In genomic region chr9:34190996-34191892, GRCh38 we compare ENCODE assay signal across 10 cellular contexts. TPM values are rescaled to one million over a fixed set of nuclear protein-coding genes. Genes with fewer than 3 reads are reported as not detected.
DNase-seq lines count a peak whose midpoint lies in the region; ATAC-seq and TF ChIP-seq lines count a peak whose summit lies in the region.
"Had no signal": no experiment of that assay in that cellular context is flagged by ENCODE, and none has a peak within 500 bp of the region (broad histone marks: within the 10 kb centered on the region; RNA-seq: fewer than 3 reads in every experiment).

No MANE protein-coding gene starts in this region.

- H3K27ac Mint-ChIP-seq in mesothelial cell of epicardium, result peak overlapping the region; percentile 89

- peaks cover 7% of the 10 kb centered on the region for H3K4me1 ChIP-seq in IMR-90 (ENCODE audit: control insufficient read depth, insufficient read depth, low read length)

- no peak overlapping the region for H2BK15ac ChIP-seq in IMR-90 (ENCODE audit: low read depth, low read length)

- no peaks in the 10 kb centered on the region for H3K36me3 ChIP-seq in IMR-90 (ENCODE audit: control insufficient read depth, insufficient read depth, low read length)

- H3K9me1 ChIP-seq in IMR-90 (ENCODE audit: insufficient read depth, low read length), result peaks cover 14% of the 10 kb centered on the region

- no peak overlapping the region for H3K9ac ChIP-seq in IMR-90 (ENCODE audit: low read depth, low read length)

- H3K14ac ChIP-seq in IMR-90 (replicated peaks; ENCODE audit: low read depth, low read length), result no peak overlapping the region

- DNase-seq in Caki2 (ENCODE audit: low read depth) (peak; percentile 54), IMR-90 (peak; percentile 34), astrocyte of the hippocampus (ENCODE audit: low read depth, low spot score) (peak; percentile 57), mesothelial cell of epicardium (ENCODE audit: low spot score in 2 of 2, unreplicated experiment in 2 of 2) (peak in 1 of 2 experiments; percentile 9), T-helper 9 cell (no peak), germinal center (ENCODE audit: low spot score) (no peak)
- no peak for DNase-seq in stimulated activated CD4-positive, alpha-beta T cell treated with anti-CD3 and anti-CD28 coated beads, Interleukin-4, amount 100 ng/mL, for 1 hour
- DNase-seq: spleen had no signal

- H4K5ac ChIP-seq in IMR-90 (ENCODE audit: low read depth, low read length), result no peak overlapping the region

- H3K9me3 Mint-ChIP-seq in mesothelial cell of epicardium, result no peaks in the 10 kb centered on the region

- peaks cover 78% of the 10 kb centered on the region for H4K20me1 ChIP-seq in IMR-90 (ENCODE audit: insufficient read depth, low read length)

- H4K91ac ChIP-seq in IMR-90 (ENCODE audit: insufficient read depth, low read depth, low read length), result no peak overlapping the region

- BruUV-seq in IMR-90 (replicated peaks; lab: Mats Ljungman, UMichigan), result no TSS peak

- dilution Hi-C loops in IMR-90 (cut with HindIII; ENCODE audit: low sequenced_read_pairs, unreplicated experiment), result no loop called here

- H3K4me3 Mint-ChIP-seq in mesothelial cell of epicardium, result no peak overlapping the region

- no peak overlapping the region for H4K8ac ChIP-seq in IMR-90 (ENCODE audit: low read depth in 2 of 2, low read length in 2 of 2)

- in situ Hi-C loops in Caki2 (cut with HindIII; ENCODE audit: low pct_unique_long_range_greater_than_20kb, low sequenced_read_pairs) (no loop called here), IMR-90 (cut with MboI; ENCODE audit: low sequenced_read_pairs) (no loop called here)

- H3K27me3 ChIP-seq in IMR-90 (ENCODE audit: control insufficient read depth, insufficient read depth, low read length), result no peaks in the 10 kb centered on the region
- H3K27me3 ChIP-seq: ascending aorta, spleen had no signal

- H3K27me3 Mint-ChIP-seq in mesothelial cell of epicardium (ENCODE audit: low read depth), result no peaks in the 10 kb centered on the region

- TF ChIP-seq CTCF in IMR-90 (conservative IDR thresholded peaks at IDR 0.05; ENCODE audit: low read depth, low read length), result peak; percentile 33
- TF ChIP-seq CTCF in mesothelial cell of epicardium (IDR thresholded peaks at IDR 0.05; ENCODE audit: unreplicated experiment), result no peak

- H3K4me1 Mint-ChIP-seq in mesothelial cell of epicardium, result peaks cover 22% of the 10 kb centered on the region

- no peak overlapping the region for H2BK20ac ChIP-seq in IMR-90 (ENCODE audit: low read depth, low read length)

- H2AK9ac ChIP-seq in IMR-90 (replicated peaks; ENCODE audit: low read depth, low read length, poor library complexity), result no peak overlapping the region

- H2BK120ac ChIP-seq in IMR-90 (ENCODE audit: low read depth, low read length), result no peak overlapping the region

- peak overlapping the region; percentile 11; the same call in 1 of the 2 replicates for H3K4me2 ChIP-seq in IMR-90 (ENCODE audit: low read depth, low read length)

- CTCF ChIA-PET in IMR-90 (lab: Yijun Ruan, JAX), result interaction anchor here (0.7 to 0.9 kb wide), 3 partner anchors 21 to 58 kb away, joined by 3 to 8 read pairs (median 4); no protein-coding TSS in a partner anchor

- peaks cover 17 to 66% of the 10 kb centered on the region in 2 experiments; a peak in 3 of 4 replicates for H3K79me1 ChIP-seq in IMR-90 (ENCODE audit: low read depth in 1 of 2, low read length in 2 of 2)

- 60% methylated on average over 1 of the region's 5 CpGs; no CpG with 5 or more reads in 1 of the 2 experiments for WGBS in IMR-90 (ENCODE audit: extremely low coverage in 2 of 2, insufficient read length in 1 of 2), 2 experiments

- H2BK5ac ChIP-seq in IMR-90 (ENCODE audit: low read depth, low read length, poor library complexity, severe bottlenecking), result no peak overlapping the region

- no peak overlapping the region for H3K18ac ChIP-seq in IMR-90 (ENCODE audit: low read depth, low read length)

- H3K27ac ChIP-seq in IMR-90 (ENCODE audit: insufficient read depth, low read length), result no peak overlapping the region
- H3K27ac ChIP-seq: spleen had no signal

- H3K56ac ChIP-seq in IMR-90 (ENCODE audit: extremely low read depth, insufficient read depth, low read length), result no peak overlapping the region

- no peak overlapping the region for H2AFZ ChIP-seq in IMR-90 (replicated peaks; ENCODE audit: low read length, poor library complexity)

- H3K9me3 ChIP-seq in IMR-90 (ENCODE audit: control insufficient read depth, insufficient read depth, low read length), result no peaks in the 10 kb centered on the region
- H3K9me3 ChIP-seq: ascending aorta had no signal

- H2AK5ac ChIP-seq in IMR-90 (ENCODE audit: low read depth, low read length), result no peak overlapping the region

- H3K4ac ChIP-seq in IMR-90 (ENCODE audit: low read depth, low read length), result no peak overlapping the region

- no peak for TF ChIP-seq RAD21 in IMR-90 (IDR thresholded peaks at IDR 0.05; ENCODE audit: low read length)

- no peak overlapping the region for H3K4me3 ChIP-seq in IMR-90 (ENCODE audit: insufficient read depth, low read depth, low read length)
- H3K4me3 ChIP-seq: ascending aorta, spleen had no signal

- peaks cover 5% of the 10 kb centered on the region for H3K36me3 Mint-ChIP-seq in mesothelial cell of epicardium

- peak; percentile 63 for ATAC-seq in IMR-90 (ENCODE audit: low read depth)
- ATAC-seq in HG03135 (IDR thresholded peaks at IDR 0.05; ENCODE audit: unreplicated experiment), result no peak

- no peak overlapping the region for H3K23ac ChIP-seq in IMR-90 (ENCODE audit: low read depth, low read length)

- POLR2A ChIA-PET in IMR-90 (lab: Charles Lee; ENCODE audit: unreplicated experiment), result no interaction called here

- intact Hi-C loops in IMR-90 (cut with micrococcal nuclease), result no loop called here

- no peak for TF ChIP-seq POLR2A in IMR-90 (IDR thresholded peaks at IDR 0.05; ENCODE audit: low read depth, low read length)

TF ChIP-seq in IMR-90, 13 proteins besides CTCF, POLR2A, EP300 and RAD21:
- no peak for TF ChIP-seq CEBPB (IDR thresholded peaks at IDR 0.05; ENCODE audit: low read depth, low read length)
- 0 out of 2 replicates have a peak, but pooled peaks have one; percentile 7 for TF ChIP-seq SMC3 (IDR thresholded peaks at IDR 0.05; ENCODE audit: low read depth, low read length)

RNA-seq across cellular contexts. Expression of gene UBAP1, which starts 12.4 kb away (rescaled TPM):
- 79.8 and 85.0 TPM in 2 replicates for total RNA-seq in Caki2 (2014; rRNA removed; shearing (Covaris generic); ENCODE audit: low replicate concordance)
- total RNA-seq in IMR-90 (2012; rRNA removed), result 28.3 and 30.6 TPM in 2 replicates
- 35.4 and 37.0 TPM in 2 replicates for polyA plus RNA-seq in IMR-90 (2012; rRNA removed)
- 16.1 and 17.7 TPM in 2 replicates for polyA plus RNA-seq in IMR-90 (2012; cell fraction: cytosol; rRNA removed)
- polyA plus RNA-seq in IMR-90 (2012; cell fraction: nucleus; rRNA removed; ENCODE audit: low replicate concordance), result 12.0 and 26.9 TPM in 2 replicates
- 37.0 to 40.1 TPM (median 38.0 TPM) in 3 replicates for total RNA-seq in mesothelial cell of epicardium

Comparison
In these comparisons a context has a peak if more than half of its experiments do, and no peak if none do; other contexts are left out.
1. DNase-seq: peak in Caki2 (single experiment), IMR-90 (single experiment) and astrocyte of the hippocampus (single experiment); none in stimulated activated CD4-positive, alpha-beta T cell treated with anti-CD3 and anti-CD28 coated beads, Interleukin-4, amount 100 ng/mL, for 1 hour (single experiment), T-helper 9 cell (single experiment) and germinal center (single experiment).